In the genomic region with DNA sequence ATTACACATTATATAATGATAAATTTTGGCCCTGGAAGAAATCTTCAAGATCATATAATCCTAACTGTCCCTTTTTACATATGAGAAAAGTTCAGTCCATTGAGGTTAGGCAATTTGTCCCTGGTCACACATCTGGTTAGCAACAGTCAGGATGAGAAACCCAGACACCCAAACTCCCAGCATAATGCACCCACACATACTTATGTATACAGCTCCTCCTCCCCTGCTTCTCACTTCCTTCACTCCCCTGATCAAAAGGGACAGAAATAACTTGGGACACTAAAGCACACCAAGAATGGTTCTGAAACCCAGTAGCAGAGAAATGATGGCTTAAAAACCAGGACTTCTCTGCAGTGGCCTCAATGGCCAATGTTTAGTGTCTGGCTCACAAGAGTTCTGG, we compare ENCODE assay signal across 8 cellular contexts. TPM values are rescaled to one million over a fixed set of nuclear protein-coding genes. Genes with fewer than 3 reads are reported as not detected.
A peak's percentile ranks its signal among the peaks of the same experiment; 100 is the strongest.
DNase-seq lines count a peak whose midpoint lies in the region; ATAC-seq and TF ChIP-seq lines count a peak whose summit lies in the region.

No MANE protein-coding gene starts in this region.

- H3K4me2 ChIP-seq in IMR-90 (ENCODE audit: low read depth, low read length), result peak overlapping the region; percentile 72

- H3K9me3 ChIP-seq in IMR-90 (ENCODE audit: control insufficient read depth, insufficient read depth, low read length), result no peaks in the 10 kb centered on the region
- H3K9me3 ChIP-seq in muscle layer of duodenum (ENCODE audit: control insufficient read depth in 1 of 2, low read length in 2 of 2), result no peaks in the 10 kb centered on the region

- H4K91ac ChIP-seq in IMR-90 (ENCODE audit: insufficient read depth, low read depth, low read length), result peak overlapping the region; percentile 79

- peak overlapping the region; percentile 85 for H3K4ac ChIP-seq in IMR-90 (ENCODE audit: low read depth, low read length)

- BruUV-seq in IMR-90 (replicated peaks; lab: Mats Ljungman, UMichigan), result no TSS peak

- ATAC-seq in IMR-90 (ENCODE audit: low read depth) (peak; percentile 3; the same call in 1 of the 2 replicates), GM18870 (IDR thresholded peaks at IDR 0.05; ENCODE audit: unreplicated experiment) (no peak)

- H2BK5ac ChIP-seq in IMR-90 (ENCODE audit: low read depth, low read length, poor library complexity, severe bottlenecking), result peak overlapping the region; percentile 86

- CTCF ChIA-PET in AG04449 (lab: Yijun Ruan, JAX) (interaction anchor here (2.2 to 4.4 kb wide), 2 partner anchors 44 to 74 kb away, joined by 5 to 20 read pairs; no protein-coding TSS in a partner anchor), IMR-90 (lab: Yijun Ruan, JAX) (interaction anchor here (0.6 to 2.0 kb wide), 4 partner anchors 11 to 44 kb away, joined by 3 to 7 read pairs (median 5); no protein-coding TSS in a partner anchor)

- peak overlapping the region; percentile 91 for H3K14ac ChIP-seq in IMR-90 (replicated peaks; ENCODE audit: low read depth, low read length)

- in situ Hi-C loops in IMR-90 (cut with MboI; ENCODE audit: low sequenced_read_pairs), result no loop called here

- H3K9ac ChIP-seq in IMR-90 (ENCODE audit: low read depth, low read length), result peak overlapping the region; percentile 65; the same call in 1 of the 2 replicates

- H3K27ac ChIP-seq in IMR-90 (ENCODE audit: insufficient read depth, low read length) (peak overlapping the region; percentile 73), dorsolateral prefrontal cortex (peak overlapping the region; percentile 18 to 92 (median 82)), muscle layer of duodenum (ENCODE audit: low read length) (peak overlapping the region; percentile 92)

- peak overlapping the region; percentile 24 for H4K5ac ChIP-seq in IMR-90 (ENCODE audit: low read depth, low read length)

- POLR2A ChIA-PET in AG04449 (lab: Yijun Ruan, JAX) (interaction anchor here (1.6 kb wide), 1 partner anchor 29 kb away, joined by 3 read pairs; no protein-coding TSS in a partner anchor), IMR-90 (lab: Charles Lee; ENCODE audit: unreplicated experiment) (no interaction called here)

- no peaks in the 10 kb centered on the region; the same call in 1 of the 2 replicates for H3K36me3 ChIP-seq in IMR-90 (ENCODE audit: control insufficient read depth, insufficient read depth, low read length)
- no peaks in the 10 kb centered on the region for H3K36me3 ChIP-seq in muscle layer of duodenum (ENCODE audit: control insufficient read depth in 1 of 2, insufficient read depth in 2 of 2, low read length in 2 of 2)

- H2AK9ac ChIP-seq in IMR-90 (replicated peaks; ENCODE audit: low read depth, low read length, poor library complexity), result peak overlapping the region; percentile 35

- intact Hi-C loops in IMR-90 (cut with micrococcal nuclease), result no loop called here
- intact Hi-C loops in dorsolateral prefrontal cortex (cut with DNase I), result no loop called here

- peak overlapping the region; percentile 83 for H3K56ac ChIP-seq in IMR-90 (ENCODE audit: extremely low read depth, insufficient read depth, low read length)

- DNase-seq in AG04449 (ENCODE audit: low read depth, low spot score) (no peak), IMR-90 (no peak), dorsolateral prefrontal cortex (no peak), Ammon's horn (ENCODE audit: low spot score) (no peak), SK-N-DZ (ENCODE audit: low spot score) (no peak), NCI-H146 treated with DMSO at 0.1 percent for 48 hours (lab: John Stamatoyannopoulos, UW; ENCODE audit: unreplicated experiment) (no peak)

- H3K79me1 ChIP-seq in IMR-90 (ENCODE audit: low read depth in 1 of 2, low read length in 2 of 2), result peaks cover 35 to 65% of the 10 kb centered on the region in 2 experiments

- no peak for TF ChIP-seq RAD21 in IMR-90 (IDR thresholded peaks at IDR 0.05; ENCODE audit: low read length)

- peaks cover 7% of the 10 kb centered on the region; the same call in 1 of the 2 replicates for H4K20me1 ChIP-seq in IMR-90 (ENCODE audit: insufficient read depth, low read length)

- H3K4me1 ChIP-seq in IMR-90 (ENCODE audit: control insufficient read depth, insufficient read depth, low read length) (peaks cover 30% of the 10 kb centered on the region), muscle layer of duodenum (ENCODE audit: control insufficient read depth in 1 of 2, insufficient read depth in 2 of 2, low read length in 2 of 2) (peaks cover 26 to 28% of the 10 kb centered on the region in 2 donors)

- peak overlapping the region; percentile 50 for H3K23ac ChIP-seq in IMR-90 (ENCODE audit: low read depth, low read length)

- H3K27me3 ChIP-seq in IMR-90 (ENCODE audit: control insufficient read depth, insufficient read depth, low read length) (no peaks in the 10 kb centered on the region), dorsolateral prefrontal cortex (no peaks in the 10 kb centered on the region), muscle layer of duodenum (ENCODE audit: low read depth, low read length) (no peaks in the 10 kb centered on the region)

- peak overlapping the region; percentile 31 for H3K4me3 ChIP-seq in AG04449 (ENCODE audit: low read depth, low read length)
- H3K4me3 ChIP-seq in IMR-90 (ENCODE audit: insufficient read depth, low read depth, low read length), result peak overlapping the region; percentile 6; the same call in 1 of the 2 replicates
- peak overlapping the region in 10 of 59 donors; percentile 1 to 36 (median 15) for H3K4me3 ChIP-seq in dorsolateral prefrontal cortex
- peak overlapping the region; percentile 1 to 40 for H3K4me3 ChIP-seq in muscle layer of duodenum (ENCODE audit: low read depth in 1 of 2, low read length in 2 of 2)

- H2BK15ac ChIP-seq in IMR-90 (ENCODE audit: low read depth, low read length), result peak overlapping the region; percentile 46

- TF ChIP-seq POLR2A in IMR-90 (IDR thresholded peaks at IDR 0.05; ENCODE audit: low read depth, low read length), result no peak

- peaks cover 21% of the 10 kb centered on the region for H3K9me1 ChIP-seq in IMR-90 (ENCODE audit: insufficient read depth, low read length)

- H3K18ac ChIP-seq in IMR-90 (ENCODE audit: low read depth, low read length), result peak overlapping the region; percentile 78; the same call in 1 of the 2 replicates

- peak overlapping the region; percentile 75 for H2BK120ac ChIP-seq in IMR-90 (ENCODE audit: low read depth, low read length)

- peak overlapping the region; percentile 40 for H2AFZ ChIP-seq in IMR-90 (replicated peaks; ENCODE audit: low read length, poor library complexity)

- peak overlapping the region; percentile 45 for H2BK20ac ChIP-seq in IMR-90 (ENCODE audit: low read depth, low read length)

- TF ChIP-seq CTCF in AG04449 (IDR thresholded peaks at IDR 0.05; ENCODE audit: insufficient read depth, low read length, missing control alignments) (no peak), IMR-90 (conservative IDR thresholded peaks at IDR 0.05; ENCODE audit: low read depth, low read length) (no peak), dorsolateral prefrontal cortex (IDR thresholded peaks at IDR 0.05 in 54 of 56, conservative IDR thresholded peaks at IDR 0.05 in 2 of 56; ENCODE audit: low read depth in 1 of 56, partially characterized antibody in 56 of 56) (no peak)

- dilution Hi-C loops in IMR-90 (cut with HindIII; ENCODE audit: low sequenced_read_pairs, unreplicated experiment), result no loop called here

- H4K8ac ChIP-seq in IMR-90 (ENCODE audit: low read depth in 2 of 2, low read length in 2 of 2), result peak overlapping the region; percentile 26 to 92

- H2AK5ac ChIP-seq in IMR-90 (ENCODE audit: low read depth, low read length), result peak overlapping the region; percentile 97

TF ChIP-seq in IMR-90, 13 proteins besides CTCF, POLR2A, EP300 and RAD21 (continues in another document):
- TF ChIP-seq MAZ (IDR thresholded peaks at IDR 0.05; ENCODE audit: borderline replicate concordance, low read depth, low read length), result no peak

RNA-seq across cellular contexts. Expression of a gene that starts 11.1 kb away (rescaled TPM):
- total RNA-seq in IMR-90 (2012; rRNA removed) (56.7 and 61.7 TPM in 2 replicates), dorsolateral prefrontal cortex (100 to 1,000 TPM; 140 to 428 (median 218) TPM)
- polyA plus RNA-seq in IMR-90 (2012; rRNA removed), result 97.0 and 107 TPM in 2 replicates
- 29.3 and 55.3 TPM in 2 replicates for polyA plus RNA-seq in IMR-90 (2012; cell fraction: cytosol; rRNA removed)
- 250 and 340 TPM in 2 replicates for polyA plus RNA-seq in IMR-90 (2012; cell fraction: nucleus; rRNA removed; ENCODE audit: low replicate concordance)
- 179 and 200 TPM in 2 replicates for polyA plus RNA-seq in SK-N-DZ (2014; cell fraction: cytosol; rRNA removed)
- 399 and 537 TPM in 2 replicates for polyA plus RNA-seq in SK-N-DZ (2014; cell fraction: nucleus; rRNA removed)

RNA-seq across cellular contexts. Expression of a gene that starts 11.4 kb away (rescaled TPM):
- total RNA-seq in IMR-90 (2012; rRNA removed) (4.4 and 5.6 TPM in 2 replicates), dorsolateral prefrontal cortex (10 to 100 TPM in 113 of 120 experiments, 1 to 10 TPM in 7; 7.7 to 39.9 (median 17.7) TPM)
- 5.3 and 6.3 TPM in 2 replicates for polyA plus RNA-seq in IMR-90 (2012; rRNA removed)
- polyA plus RNA-seq in IMR-90 (2012; cell fraction: cytosol; rRNA removed), result 3.2 and 6.6 TPM in 2 replicates
- 2.7 and 4.4 TPM in 2 replicates for polyA plus RNA-seq in IMR-90 (2012; cell fraction: nucleus; rRNA removed; ENCODE audit: low replicate concordance)
- polyA plus RNA-seq in SK-N-DZ (2014; cell fraction: cytosol; rRNA removed), result 15.5 and 17.4 TPM in 2 replicates
- 11.1 and 12.0 TPM in 2 replicates for polyA plus RNA-seq in SK-N-DZ (2014; cell fraction: nucleus; rRNA removed)

RNA-seq across cellular contexts. Expression of a gene that starts 33.9 kb away (rescaled TPM):
- total RNA-seq in IMR-90 (2012; rRNA removed) (118 and 137 TPM in 2 replicates), dorsolateral prefrontal cortex (100 to 1,000 TPM in 2 of 120 experiments, 10 to 100 TPM in 118; 54.1 to 105 (median 74.6) TPM)
- polyA plus RNA-seq in IMR-90 (2012; rRNA removed), result 126 and 131 TPM in 2 replicates
- 138 and 178 TPM in 2 replicates for polyA plus RNA-seq in IMR-90 (2012; cell fraction: cytosol; rRNA removed)
- 55.2 and 81.9 TPM in 2 replicates for polyA plus RNA-seq in IMR-90 (2012; cell fraction: nucleus; rRNA removed; ENCODE audit: low replicate concordance)
- 76.1 and 80.5 TPM in 2 replicates for polyA plus RNA-seq in SK-N-DZ (2014; cell fraction: cytosol; rRNA removed)
- polyA plus RNA-seq in SK-N-DZ (2014; cell fraction: nucleus; rRNA removed), result 28.6 and 49.4 TPM in 2 replicates

RNA-seq across cellular contexts. Expression of a gene that starts 36.5 kb away (rescaled TPM):
- not detected in 2 replicates for total RNA-seq in IMR-90 (2012; rRNA removed)
- polyA plus RNA-seq in IMR-90 (2012; rRNA removed), result not detected in 2 replicates
- 0.05 TPM in 1 of 2 replicates, not detected in the other for polyA plus RNA-seq in IMR-90 (2012; cell fraction: cytosol; rRNA removed)
- 0.39 and 0.64 TPM in 2 replicates for polyA plus RNA-seq in IMR-90 (2012; cell fraction: nucleus; rRNA removed; ENCODE audit: low replicate concordance)
- 1 to 10 TPM in 1 of 120 experiments, under 1 TPM in 8, not detected in 111; 0.49 to 1.0 (median 0.64) TPM for total RNA-seq in dorsolateral prefrontal cortex
- 0.18 TPM in 1 of 2 replicates, not detected in the other for polyA plus RNA-seq in SK-N-DZ (2014; cell fraction: cytosol; rRNA removed)
- 0.47 TPM in 1 of 2 replicates, not detected in the other for polyA plus RNA-seq in SK-N-DZ (2014; cell fraction: nucleus; rRNA removed)

RNA-seq across cellular contexts. Expression of a gene that starts 43.3 kb away (rescaled TPM):
- total RNA-seq in IMR-90 (2012; rRNA removed) (66.3 and 108 TPM in 2 replicates), dorsolateral prefrontal cortex (10 to 100 TPM; 28.2 to 59.0 (median 40.8) TPM)
- 78.7 and 84.2 TPM in 2 replicates for polyA plus RNA-seq in IMR-90 (2012; rRNA removed)
- 46.5 and 88.3 TPM in 2 replicates for polyA plus RNA-seq in IMR-90 (2012; cell fraction: cytosol; rRNA removed)
- polyA plus RNA-seq in IMR-90 (2012; cell fraction: nucleus; rRNA removed; ENCODE audit: low replicate concordance), result 15.0 and 38.6 TPM in 2 replicates
- polyA plus RNA-seq in SK-N-DZ (2014; cell fraction: cytosol; rRNA removed), result 67.5 and 75.5 TPM in 2 replicates
- 33.2 and 41.3 TPM in 2 replicates for polyA plus RNA-seq in SK-N-DZ (2014; cell fraction: nucleus; rRNA removed)
